ENCODE assay signal across 9 cellular contexts in the genomic region with DNA sequence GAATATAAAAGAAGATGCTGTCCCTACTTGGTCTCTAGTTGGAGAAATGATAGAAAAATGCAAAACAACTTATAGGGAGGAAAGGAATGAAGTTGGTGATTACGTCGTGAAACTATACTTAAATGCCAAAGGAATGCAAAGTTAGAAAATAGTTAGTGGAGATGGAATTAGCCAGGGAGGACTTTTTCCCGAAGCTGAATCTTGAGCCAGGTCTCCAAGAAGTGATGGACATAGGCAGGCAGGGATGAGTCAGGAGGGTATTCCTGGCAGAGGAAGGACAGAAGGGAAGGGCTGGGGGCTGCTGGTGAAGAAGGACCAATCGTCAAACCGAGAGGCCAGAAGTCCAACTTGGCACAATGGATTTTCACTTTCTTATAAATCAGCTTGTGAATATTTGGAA.
DNase-seq lines count a peak whose midpoint lies in the region; ATAC-seq and TF ChIP-seq lines count a peak whose summit lies in the region.
"Had no signal": no experiment of that assay in that cellular context is flagged by ENCODE, and none has a peak within 500 bp of the region (broad histone marks: within the 10 kb centered on the region; RNA-seq: fewer than 3 reads in every experiment).

No MANE protein-coding gene starts in this region.

- no peak for TF ChIP-seq CTCF in cardiac fibroblast (IDR thresholded peaks at IDR 0.05; ENCODE audit: low read depth, low read length)

- H3K27ac ChIP-seq in ACC112 (ENCODE audit: low read depth, low read length) (no peak overlapping the region), HUES6 (ENCODE audit: low read depth, low read length) (no peak overlapping the region), muscle layer of colon (ENCODE audit: low read depth, low read length) (peak overlapping the region; percentile 28)

- peaks cover 37% of the 10 kb centered on the region for H3K4me1 ChIP-seq in ACC112 (ENCODE audit: control insufficient read depth, insufficient read depth, low read length, unreplicated experiment)
- H3K4me1 ChIP-seq in HUES6 (ENCODE audit: control insufficient read depth, insufficient read depth, low read length) = peaks cover 19% of the 10 kb centered on the region
- H3K4me1 ChIP-seq in muscle layer of colon (ENCODE audit: insufficient read depth, low read length) = peaks cover 24% of the 10 kb centered on the region

- H3K9ac ChIP-seq in HUES6 (ENCODE audit: low read length) (peak overlapping the region; percentile 88), muscle layer of colon (ENCODE audit: low read length) (no peak overlapping the region)

- H3K9me3 ChIP-seq in HUES6 (ENCODE audit: control insufficient read depth, insufficient read depth, low read depth, low read length) (no peaks in the 10 kb centered on the region), muscle layer of colon (ENCODE audit: low read length) (no peaks in the 10 kb centered on the region)

- H3K36me3 ChIP-seq in ACC112 (ENCODE audit: insufficient read depth, low read length) (no peaks in the 10 kb centered on the region), HUES6 (ENCODE audit: control insufficient read depth, insufficient read depth, low read length) (no peaks in the 10 kb centered on the region), muscle layer of colon (ENCODE audit: insufficient read depth, low read length) (no peaks in the 10 kb centered on the region)

- H3K27me3 ChIP-seq in ACC112 (ENCODE audit: insufficient read depth, low read length) = no peaks in the 10 kb centered on the region
- H3K27me3 ChIP-seq in HUES6 (ENCODE audit: control insufficient read depth, insufficient read depth, low read length) = no peaks in the 10 kb centered on the region
- no peaks in the 10 kb centered on the region for H3K27me3 ChIP-seq in muscle layer of colon (ENCODE audit: control insufficient read depth in 1 of 2, insufficient read depth in 2 of 2, low read length in 2 of 2)

- ATAC-seq in HG02840 (IDR thresholded peaks at IDR 0.05; ENCODE audit: low FRiP score, unreplicated experiment) = no peak

- H3K79me2 ChIP-seq in ACC112 (ENCODE audit: control insufficient read depth, insufficient read depth, low read length, unreplicated experiment) = peaks cover 53% of the 10 kb centered on the region

- DNase-seq in cardiac fibroblast (ENCODE audit: low read depth in 2 of 2) (peak; percentile 33 to 44), SHP77 treated with DMSO at 0.1 percent for 48 hours (lab: John Stamatoyannopoulos, UW) (no peak), DMS114 treated with DMSO at 0.1 percent for 48 hours (lab: John Stamatoyannopoulos, UW; ENCODE audit: unreplicated experiment) (no peak), Ammon's horn (ENCODE audit: low spot score) (no peak)
- DNase-seq: T-helper 9 cell had no signal

- no peak overlapping the region for H2AFZ ChIP-seq in ACC112 (ENCODE audit: low read length, unreplicated experiment)

- H3K4me3 ChIP-seq in ACC112 (ENCODE audit: low read depth, low read length) (peak overlapping the region; percentile 89), HUES6 (ENCODE audit: low read depth, low read length) (peak overlapping the region; percentile 70), cardiac fibroblast (replicated peaks in 1 of 2; ENCODE audit: low read depth in 2 of 2, low read length in 2 of 2) (peak overlapping the region; percentile 73 to 82), muscle layer of colon (ENCODE audit: low read depth in 1 of 2, low read length in 2 of 2) (peak overlapping the region; percentile 45 to 81)

Comparison
In these comparisons a context has a peak if more than half of its experiments do, and no peak if none do; other contexts are left out.
1. DNase-seq: peak in cardiac fibroblast (2 of 2); none in SHP77 treated with DMSO at 0.1 percent for 48 hours (single experiment), DMS114 treated with DMSO at 0.1 percent for 48 hours (single experiment) and Ammon's horn (single experiment).
2. Peak in every context shown above with its lines, with median percentiles within 50 percentile points of each other: H3K4me3 ChIP-seq.